Comparison of ENCODE assay signal across 9 cellular contexts in genomic region chr5:170393235-170393634, GRCh38. TPM values are rescaled to one million over a fixed set of nuclear protein-coding genes. Genes with fewer than 3 reads are reported as not detected.
DNase-seq lines count a peak whose midpoint lies in the region; ATAC-seq and TF ChIP-seq lines count a peak whose summit lies in the region.
"Had no signal": no experiment of that assay in that cellular context is flagged by ENCODE, and none has a peak within 500 bp of the region (broad histone marks: within the 10 kb centered on the region; RNA-seq: fewer than 3 reads in every experiment).

No MANE protein-coding gene starts in this region.

- H3K4me3 Mint-ChIP-seq in activated naive CD4-positive, alpha-beta T cell treated with anti-CD3 and anti-CD28 coated beads for 36 hours: peak overlapping the region; percentile 3
- no peak overlapping the region for H3K4me3 Mint-ChIP-seq in progenitor cell of endocrine pancreas (ENCODE audit: low read depth)

- H3K27me3 Mint-ChIP-seq in activated naive CD4-positive, alpha-beta T cell treated with anti-CD3 and anti-CD28 coated beads for 36 hours (ENCODE audit: low read depth): no peaks in the 10 kb centered on the region
- H3K27me3 Mint-ChIP-seq in progenitor cell of endocrine pancreas: peaks cover 29% of the 10 kb centered on the region

- CTCF ChIA-PET in activated naive CD4-positive, alpha-beta T cell treated with anti-CD3 and anti-CD28 coated beads for 36 hours (lab: Charles Lee): no interaction called here

- no peaks in the 10 kb centered on the region for H3K36me3 Mint-ChIP-seq in activated naive CD4-positive, alpha-beta T cell treated with anti-CD3 and anti-CD28 coated beads for 36 hours (ENCODE audit: low read depth)
- no peaks in the 10 kb centered on the region for H3K36me3 Mint-ChIP-seq in progenitor cell of endocrine pancreas (ENCODE audit: insufficient read depth)

- intact Hi-C loops in activated naive CD4-positive, alpha-beta T cell treated with anti-CD3 and anti-CD28 coated beads for 36 hours (cut with micrococcal nuclease): loop anchor here (1.0 kb wide), 2 partner anchors 179 to 690 kb away; no protein-coding TSS in a partner anchor

- no peaks in the 10 kb centered on the region for H3K9me3 Mint-ChIP-seq in activated naive CD4-positive, alpha-beta T cell treated with anti-CD3 and anti-CD28 coated beads for 36 hours
- H3K9me3 Mint-ChIP-seq in progenitor cell of endocrine pancreas (ENCODE audit: low read depth): no peaks in the 10 kb centered on the region

- no peak for TF ChIP-seq CTCF in progenitor cell of endocrine pancreas (IDR thresholded peaks at IDR 0.05; ENCODE audit: unreplicated experiment)

- peak; percentile 48 for DNase-seq in NCI-H345 (lab: John Stamatoyannopoulos, UW)
- DNase-seq in activated naive CD4-positive, alpha-beta T cell treated with anti-CD3 and anti-CD28 coated beads for 36 hours: peak; percentile 80
- peak; percentile 18 to 21 for DNase-seq in stimulated activated CD4-positive, alpha-beta T cell treated with anti-CD3 and anti-CD28 coated beads, Interleukin-1b, Interleukin-23, amount 100 ng/mL, for 4 hours (ENCODE audit: low read depth in 2 of 2)
- no peak for DNase-seq in DMS79 (lab: John Stamatoyannopoulos, UW)
- no peak for DNase-seq in DMS153 (lab: John Stamatoyannopoulos, UW)
- no peak for DNase-seq in progenitor cell of endocrine pancreas (ENCODE audit: low spot score, unreplicated experiment)
- DNase-seq: NCI-H524 had no signal

- peak overlapping the region; percentile 3 for H3K27ac Mint-ChIP-seq in activated naive CD4-positive, alpha-beta T cell treated with anti-CD3 and anti-CD28 coated beads for 36 hours
- no peak overlapping the region for H3K27ac Mint-ChIP-seq in progenitor cell of endocrine pancreas

- ATAC-seq in GM18867 (IDR thresholded peaks at IDR 0.05; ENCODE audit: unreplicated experiment) (peak; percentile 46), GM19324 (IDR thresholded peaks at IDR 0.05; ENCODE audit: low FRiP score, unreplicated experiment) (no peak)

- H3K4me1 Mint-ChIP-seq in activated naive CD4-positive, alpha-beta T cell treated with anti-CD3 and anti-CD28 coated beads for 36 hours (ENCODE audit: low read depth): peaks cover 26% of the 10 kb centered on the region
- H3K4me1 Mint-ChIP-seq in progenitor cell of endocrine pancreas (ENCODE audit: low read depth): peaks cover 18% of the 10 kb centered on the region

RNA-seq across cellular contexts. Expression of gene KCNMB1, which starts 4.1 kb away (rescaled TPM):
- under 1 TPM in 1 of 2 experiments, not detected in 1; 0.05 TPM for total RNA-seq in activated naive CD4-positive, alpha-beta T cell treated with anti-CD3 and anti-CD28 coated beads for 36 hours
- total RNA-seq in progenitor cell of endocrine pancreas: not detected in 2 replicates

Comparison
In these comparisons a context has a peak if more than half of its experiments do, and no peak if none do; other contexts are left out.
1. DNase-seq: peak in NCI-H345 (single experiment), activated naive CD4-positive, alpha-beta T cell treated with anti-CD3 and anti-CD28 coated beads for 36 hours (single experiment) and stimulated activated CD4-positive, alpha-beta T cell treated with anti-CD3 and anti-CD28 coated beads, Interleukin-1b, Interleukin-23, amount 100 ng/mL, for 4 hours (2 of 2); none in DMS79 (single experiment), DMS153 (single experiment) and progenitor cell of endocrine pancreas (single experiment).